8 cellular contexts compared by ENCODE assay signal in the genomic region with DNA sequence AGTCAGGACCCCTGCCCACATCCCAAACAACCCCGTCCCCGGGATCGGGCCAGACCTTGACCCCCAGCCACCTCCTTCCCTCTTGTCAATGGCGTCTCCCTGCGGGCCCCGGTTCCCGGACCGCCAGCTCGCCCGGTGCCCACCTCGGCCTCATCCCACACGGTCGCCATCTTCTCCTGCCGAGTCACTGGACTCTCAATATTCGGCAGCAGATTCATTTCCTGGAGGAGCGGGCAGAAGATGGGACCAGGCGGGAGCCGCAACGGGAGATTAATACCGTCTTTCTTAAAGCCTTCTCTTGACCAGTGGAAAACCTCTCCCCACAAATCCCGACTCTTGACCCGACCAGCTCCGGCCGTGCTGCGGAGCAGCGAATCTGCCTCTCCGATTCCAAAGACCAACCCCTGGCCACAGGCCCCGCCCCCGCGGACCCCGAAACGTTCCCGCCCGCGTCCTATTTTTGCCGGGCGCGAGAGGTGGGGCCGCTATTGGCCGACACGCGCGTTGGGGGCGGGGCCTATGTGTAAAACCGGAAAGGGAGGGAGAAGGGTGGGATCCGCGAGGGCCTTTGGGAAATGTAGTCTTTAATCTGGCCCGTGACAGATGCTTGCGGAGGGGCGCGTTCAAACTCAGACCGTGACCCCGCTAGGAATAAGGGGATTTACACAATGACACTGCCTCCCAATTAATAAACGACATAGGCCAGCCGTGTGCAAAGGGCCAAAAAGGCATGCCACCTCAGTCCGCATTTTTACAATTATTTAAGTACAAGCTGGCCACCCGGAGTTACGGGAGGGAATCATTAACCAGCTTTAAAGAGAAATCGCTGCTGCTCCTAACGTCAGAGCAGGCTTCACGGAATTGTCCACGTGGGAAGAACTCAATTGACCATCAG. TPM values are rescaled to one million over a fixed set of nuclear protein-coding genes. Genes with fewer than 3 reads are reported as not detected.
DNase-seq lines count a peak whose midpoint lies in the region; ATAC-seq and FAIRE-seq lines count a peak whose summit lies in the region.

Gene PSMC3 (minus strand): TSS at position 378 of the 895 bp plus-strand sequence. CDS start 160 bp downstream, at position 218.

- H3K9me3 ChIP-seq in KOPT-K1 (ENCODE audit: insufficient read depth, low read length, poor library complexity, severe bottlenecking) = no peaks in the 10 kb centered on the region

- peaks cover 33% of the 10 kb centered on the region for H3K4me1 Mint-ChIP-seq in activated T-cell treated with anti-CD3 and anti-CD28 coated beads, Interleukin-2, amount 50 U/mL, for 72 hours (ENCODE audit: low read depth)

- no peaks in the 10 kb centered on the region for H3K27me3 Mint-ChIP-seq in activated T-cell treated with anti-CD3 and anti-CD28 coated beads, Interleukin-2, amount 50 U/mL, for 72 hours (ENCODE audit: low read depth)

- FAIRE-seq in RCC 7860 (lab: Jason Lieb, UNC) = peak; percentile 81

- DNase-seq in DMS79 (lab: John Stamatoyannopoulos, UW) = peak; percentile 88
- DNase-seq in RCC 7860 (ENCODE audit: low spot score) = peak; percentile 85
- peak; percentile 99 to 100 for DNase-seq in activated T-cell treated with anti-CD3 and anti-CD28 coated beads, Interleukin-2, amount 50 U/mL, for 72 hours
- DNase-seq in myocyte (ENCODE audit: low read depth) = peak; percentile 98
- peak; percentile 97 to 99 for DNase-seq in stimulated activated CD8-positive, alpha-beta memory T cell treated with anti-CD3 and anti-CD28 coated beads, Interleukin-7, amount 100 ng/mL, for 48 hours (ENCODE audit: extremely low read depth in 1 of 2, low read depth in 1 of 2)

- H3K27ac Mint-ChIP-seq in activated T-cell treated with anti-CD3 and anti-CD28 coated beads, Interleukin-2, amount 50 U/mL, for 72 hours = peak within 1 kb of the TSS; percentile 99

- H3K4me3 Mint-ChIP-seq in activated T-cell treated with anti-CD3 and anti-CD28 coated beads, Interleukin-2, amount 50 U/mL, for 72 hours = peak within 1 kb of the TSS; percentile 93 to 100

- H3K36me3 Mint-ChIP-seq in activated T-cell treated with anti-CD3 and anti-CD28 coated beads, Interleukin-2, amount 50 U/mL, for 72 hours (ENCODE audit: insufficient read depth in 2 of 2) = peaks cover 8 to 26% of the 10 kb centered on the region in 2 donors

- peak within 1 kb of the TSS; percentile 95 for H3K27ac ChIP-seq in KOPT-K1 (ENCODE audit: low read depth, low read length, poor library complexity, severe bottlenecking)

- H3K9me3 Mint-ChIP-seq in activated T-cell treated with anti-CD3 and anti-CD28 coated beads, Interleukin-2, amount 50 U/mL, for 72 hours = no peaks in the 10 kb centered on the region

- peaks cover 38% of the 10 kb centered on the region for H3K36me3 ChIP-seq in KOPT-K1 (ENCODE audit: insufficient read depth, low read length)

- peak; percentile 91 for ATAC-seq in GM21786 (IDR thresholded peaks at IDR 0.05; ENCODE audit: unreplicated experiment)
- ATAC-seq in activated T-cell treated with anti-CD3 and anti-CD28 coated beads, Interleukin-2, amount 50 U/mL, for 72 hours (replicated peaks in 1 of 2) = peak; percentile 95 to 97
- ATAC-seq in esophagus mucosa = peak; percentile 98

RNA-seq across cellular contexts. Expression of gene PSMC3, which starts in this region (rescaled TPM):
- 100 to 1,000 TPM; 121 to 149 TPM for total RNA-seq in activated T-cell treated with anti-CD3 and anti-CD28 coated beads, Interleukin-2, amount 50 U/mL, for 72 hours
- total RNA-seq in esophagus mucosa (88.2 TPM), myocyte (257 and 296 TPM in 2 replicates)
- polyA plus RNA-seq in myocyte (2012) = 272 TPM

Comparison
In these comparisons a context has a peak if more than half of its experiments do, and no peak if none do; other contexts are left out.
1. Peak in every context shown above with its lines: DNase-seq, ATAC-seq and H3K27ac ChIP-seq.